Comparison of ENCODE assay signal across 17 cellular contexts in genomic region chr12:6072302-6072752, GRCh38. TPM values are rescaled to one million over a fixed set of nuclear protein-coding genes. Genes with fewer than 3 reads are reported as not detected.
DNase-seq lines count a peak whose midpoint lies in the region; ATAC-seq and TF ChIP-seq lines count a peak whose summit lies in the region.
"Had no signal": no experiment of that assay in that cellular context is flagged by ENCODE, and none has a peak within 500 bp of the region (broad histone marks: within the 10 kb centered on the region; RNA-seq: fewer than 3 reads in every experiment).

No MANE protein-coding gene starts in this region.

- WGBS in right lobe of liver (ENCODE audit: insufficient coverage, low coverage, low lambda C conversion rate, missing lambda C conversion rate): 73% methylated on average over 2 of the region's 10 CpGs

- no peak overlapping the region for H3K4me3 ChIP-seq in BLaER1
- H3K4me3 ChIP-seq in NB4 (ENCODE audit: low read depth, low read length): no peak overlapping the region
- no peak overlapping the region for H3K4me3 ChIP-seq in epithelial cell of proximal tubule (ENCODE audit: low read depth, low read length)
- no peak overlapping the region for H3K4me3 ChIP-seq in right lobe of liver
- H3K4me3 ChIP-seq: SK-N-MC, stomach had no signal

- no peak for TF ChIP-seq POLR2A in NB4 (IDR thresholded peaks at IDR 0.05; ENCODE audit: extremely low read depth, insufficient read length)
- no peak for TF ChIP-seq POLR2A in right lobe of liver (IDR thresholded peaks at IDR 0.05)

- H3K27me3 ChIP-seq in BLaER1: no peaks in the 10 kb centered on the region
- H3K27me3 ChIP-seq in right lobe of liver: no peaks in the 10 kb centered on the region

- H3K9me3 ChIP-seq in BLaER1 (no peaks in the 10 kb centered on the region), right lobe of liver (no peaks in the 10 kb centered on the region)
- H3K9me3 ChIP-seq: neutrophil, stomach had no signal

- TF ChIP-seq CTCF in NB4 (IDR thresholded peaks at IDR 0.05; ENCODE audit: low read depth, low read length): no peak
- peak; percentile 24 for TF ChIP-seq CTCF in epithelial cell of proximal tubule (conservative IDR thresholded peaks at IDR 0.05; ENCODE audit: low read depth, low read length)
- peak in 1 of 4 donors; percentile 6 for TF ChIP-seq CTCF in right lobe of liver (IDR thresholded peaks at IDR 0.05)

- intact Hi-C loops in right lobe of liver (cut with DNase I): loop anchor here in 1 of 2 donors (10.0 kb wide), 1 partner anchor 102 kb away; no protein-coding TSS in a partner anchor

- no peak overlapping the region for H3K9ac ChIP-seq in BLaER1

- H3K36me3 ChIP-seq in BLaER1 (no peaks in the 10 kb centered on the region), right lobe of liver (no peaks in the 10 kb centered on the region)
- H3K36me3 ChIP-seq: neutrophil, stomach had no signal

- ATAC-seq in right lobe of liver: no peak
- ATAC-seq in HG03342 (IDR thresholded peaks at IDR 0.05; ENCODE audit: unreplicated experiment): no peak
- ATAC-seq in GM21825 (IDR thresholded peaks at IDR 0.05; ENCODE audit: unreplicated experiment): no peak

- H3K4me1 ChIP-seq in BLaER1: peaks cover 74% of the 10 kb centered on the region
- peaks cover 0 to 48% (median 14%) of the 10 kb centered on the region in 4 donors for H3K4me1 ChIP-seq in right lobe of liver

- no peak overlapping the region for H3K27ac ChIP-seq in BLaER1
- H3K27ac ChIP-seq in right lobe of liver: peak overlapping the region in 2 of 3 donors; percentile 12 to 70
- H3K27ac ChIP-seq: neutrophil, SK-N-MC, stomach had no signal

- H3K4me2 ChIP-seq in BLaER1: peak overlapping the region; percentile 99

- no peaks in the 10 kb centered on the region for H4K20me1 ChIP-seq in BLaER1

- DNase-seq in NB4 (ENCODE audit: low read depth) (peak; percentile 26), epithelial cell of proximal tubule (ENCODE audit: low read depth) (no peak), right lobe of liver (no peak), anterior cingulate cortex (lab: John Stamatoyannopoulos, UW) (no peak), T-helper 2 cell (no peak)
- DNase-seq: activated CD4-positive, alpha-beta T cell treated with anti-CD3 and anti-CD28 coated beads, Interleukin-2, amount 10 ng/mL, durations not matched to agents 24 days and 14 days; activated gamma-delta T cell; effector CD4-positive, alpha-beta T cell; NCI-H1048; NCI-H748 treated with DMSO at 0.1 percent for 48 hours; stimulated activated CD4-positive, alpha-beta T cell treated with anti-CD3 and anti-CD28 coated beads, Interleukin-2, amount 100 ng/mL, for 48 hours; stomach had no signal

RNA-seq across cellular contexts. Expression of gene VWF, which starts 52.1 kb away (rescaled TPM):
- total RNA-seq in epithelial cell of proximal tubule (0.06 and 0.07 TPM in 2 replicates), right lobe of liver (10 to 100 TPM in 3 of 6 experiments, 1 to 10 TPM in 3; 5.7 to 16.6 (median 9.6) TPM)
- total RNA-seq: activated CD4-positive, alpha-beta T cell treated with anti-CD3 and anti-CD28 coated beads, Interleukin-2, amount 10 ng/mL, durations not matched to agents 24 days and 14 days had no signal
